Comparison of ENCODE assay signal across 26 cellular contexts in genomic region chr4:119005888-119006287, GRCh38.
A peak's percentile ranks its signal among the peaks of the same experiment; 100 is the strongest.
DNase-seq lines count a peak whose midpoint lies in the region; ATAC-seq and TF ChIP-seq lines count a peak whose summit lies in the region.
"Had no signal": no experiment of that assay in that cellular context is flagged by ENCODE, and none has a peak within 500 bp of the region (broad histone marks: within the 10 kb centered on the region; RNA-seq: fewer than 3 reads in every experiment).

No MANE protein-coding gene starts in this region.

- H3K36me3 ChIP-seq in Loucy (ENCODE audit: insufficient read depth, low read length): no peaks in the 10 kb centered on the region
- no peaks in the 10 kb centered on the region for H3K36me3 ChIP-seq in esophagus muscularis mucosa
- H3K36me3 ChIP-seq in muscle layer of colon (ENCODE audit: insufficient read depth, low read length): no peaks in the 10 kb centered on the region
- no peaks in the 10 kb centered on the region for H3K36me3 ChIP-seq in thoracic aorta
- H3K36me3 ChIP-seq in tibial nerve: no peaks in the 10 kb centered on the region
- H3K36me3 ChIP-seq: MG63 had no signal

- WGBS in esophagus muscularis mucosa: 73% methylated on average over 1 of the region's 1 CpG
- WGBS in tibial nerve, 2 donors: 87 to 90% methylated on average over 1 of the region's 1 CpG

- DNase-seq in esophagus muscularis mucosa (ENCODE audit: extremely low spot score): no peak
- DNase-seq in thoracic aorta (ENCODE audit: low spot score): no peak
- DNase-seq in NCI-H2081 treated with DMSO at 0.1 percent for 48 hours (lab: John Stamatoyannopoulos, UW): no peak
- no peak for DNase-seq in activated T-cell treated with anti-CD3 and anti-CD28 coated beads, Interleukin-2, amount 50 U/mL, for 48 hours
- DNase-seq in tibial nerve (ENCODE audit: low spot score in 2 of 2): no peak
- DNase-seq: ACHN; activated CD4-positive, alpha-beta T cell treated with anti-CD3 and anti-CD28 coated beads, Interleukin-2, amount 50 U/mL, for 4 hours; activated naive CD8-positive, alpha-beta T cell treated with anti-CD3 and anti-CD28 coated beads, Interleukin-2, amount 50 U/mL, for 24 hours; activated T-cell treated with anti-CD3 and anti-CD28 coated beads, Interleukin-2, amount 50 U/mL, for 72 hours; CD4-positive, alpha-beta memory T cell; dermis blood vessel endothelial cell; KG1; left colon; MG63; NCI-H1105; NCI-H187; NCI-H2171 treated with DMSO at 0.1 percent for 48 hours; NCI-H524 treated with DMSO at 0.1 percent for 48 hours; NK-92 treated with Interleukin-12 subunit alpha and Interleukin-12 subunit beta, amount 100 ng/mL, for 24 hours; PC-3; stimulated activated CD4-positive, alpha-beta T cell treated with anti-CD3 and anti-CD28 coated beads, Interleukin-15, amount 100 ng/mL, for 24 hours; stimulated activated CD4-positive, alpha-beta T cell treated with anti-CD3 and anti-CD28 coated beads, Interleukin-4, amount 100 ng/mL, for 4 hours; substantia nigra had no signal

- no peak for TF ChIP-seq EP300 in esophagus muscularis mucosa (IDR thresholded peaks at IDR 0.05)
- no peak for TF ChIP-seq EP300 in tibial nerve (IDR thresholded peaks at IDR 0.05)

- H4K20me1 ChIP-seq in Loucy (ENCODE audit: insufficient read depth, low read length, poor library complexity, severe bottlenecking): no peaks in the 10 kb centered on the region

- intact Hi-C loops in esophagus muscularis mucosa (cut with DNase I): no loop called here

- H3K9me2 ChIP-seq in Loucy (replicated peaks; ENCODE audit: low read depth, low read length): no peaks in the 10 kb centered on the region

- H3K9ac ChIP-seq in Loucy (ENCODE audit: low read depth, low read length, poor library complexity, severe bottlenecking) (no peak overlapping the region), muscle layer of colon (ENCODE audit: low read length) (no peak overlapping the region)

- H3K9me3 ChIP-seq in Loucy (ENCODE audit: insufficient read depth, low read depth, low read length) (no peaks in the 10 kb centered on the region), esophagus muscularis mucosa (no peaks in the 10 kb centered on the region), muscle layer of colon (ENCODE audit: low read length) (no peaks in the 10 kb centered on the region), thoracic aorta (no peaks in the 10 kb centered on the region), tibial nerve (no peaks in the 10 kb centered on the region)
- H3K9me3 ChIP-seq: MG63 had no signal

- TF ChIP-seq POLR2A in esophagus muscularis mucosa (IDR thresholded peaks at IDR 0.05; ENCODE audit: low read depth) (no peak), tibial nerve (IDR thresholded peaks at IDR 0.05) (no peak)

- H3K27me3 ChIP-seq in Loucy (ENCODE audit: insufficient read depth, low read length, poor library complexity, severe bottlenecking) (no peaks in the 10 kb centered on the region), esophagus muscularis mucosa (no peaks in the 10 kb centered on the region), muscle layer of colon (ENCODE audit: control insufficient read depth in 1 of 2, insufficient read depth in 2 of 2, low read length in 2 of 2) (no peaks in the 10 kb centered on the region), thoracic aorta (replicated peaks; ENCODE audit: insufficient read depth) (no peaks in the 10 kb centered on the region), tibial nerve (no peaks in the 10 kb centered on the region)
- H3K27me3 ChIP-seq: MG63 had no signal

- H3K4me2 ChIP-seq in Loucy (ENCODE audit: low read depth, low read length, poor library complexity, severe bottlenecking): no peak overlapping the region

- H3K4me1 ChIP-seq in Loucy (ENCODE audit: insufficient read depth, low read length, poor library complexity, severe bottlenecking): no peaks in the 10 kb centered on the region
- peaks cover 45 to 82% (median 69%) of the 10 kb centered on the region in 4 donors for H3K4me1 ChIP-seq in esophagus muscularis mucosa
- peaks cover 65% of the 10 kb centered on the region for H3K4me1 ChIP-seq in muscle layer of colon (ENCODE audit: insufficient read depth, low read length)
- peaks cover 33 to 75% of the 10 kb centered on the region in 2 donors for H3K4me1 ChIP-seq in thoracic aorta (ENCODE audit: control insufficient read depth in 1 of 2, low read depth in 2 of 2)
- H3K4me1 ChIP-seq in tibial nerve: no peaks in the 10 kb centered on the region

- H3F3A ChIP-seq in Loucy (ENCODE audit: low read depth): no peaks in the 10 kb centered on the region

- H3K79me2 ChIP-seq in Loucy (ENCODE audit: insufficient read depth, low read length): no peaks in the 10 kb centered on the region

- no peak overlapping the region for H3K4me3 ChIP-seq in Loucy (ENCODE audit: low read length, poor library complexity, severe bottlenecking)
- H3K4me3 ChIP-seq in esophagus muscularis mucosa: no peak overlapping the region
- no peak overlapping the region for H3K4me3 ChIP-seq in muscle layer of colon (ENCODE audit: low read depth in 1 of 2, low read length in 2 of 2)
- H3K4me3 ChIP-seq in thoracic aorta: no peak overlapping the region
- H3K4me3 ChIP-seq in tibial nerve: no peak overlapping the region
- H3K4me3 ChIP-seq: MG63 had no signal

- no peak for ATAC-seq in thoracic aorta (ENCODE audit: insufficient number of reproducible peaks, low FRiP score, low read depth)
- ATAC-seq: activated CD4-positive, CD25-positive, alpha-beta regulatory T cell treated with anti-CD3 and anti-CD28 coated beads, Interleukin-2, amount 50 U/mL, for 24 hours; activated naive CD8-positive, alpha-beta T cell treated with anti-CD3 and anti-CD28 coated beads, Interleukin-2, amount 50 U/mL, for 24 hours; activated T-cell treated with anti-CD3 and anti-CD28 coated beads, Interleukin-2, amount 50 U/mL, for 72 hours; left colon; PC-3 had no signal

- H3K27ac ChIP-seq in esophagus muscularis mucosa (replicated peaks in 1 of 4) (peak overlapping the region; percentile 72 to 98 (median 89)), muscle layer of colon (ENCODE audit: low read depth, low read length) (peak overlapping the region; percentile 53), thoracic aorta (peak overlapping the region; percentile 31 to 62), tibial nerve (no peak overlapping the region)

- TF ChIP-seq CTCF in Loucy (conservative IDR thresholded peaks at IDR 0.05; ENCODE audit: low read length) (no peak), esophagus muscularis mucosa (IDR thresholded peaks at IDR 0.05) (no peak), thoracic aorta (IDR thresholded peaks at IDR 0.05) (no peak), tibial nerve (IDR thresholded peaks at IDR 0.05) (no peak)

- peak overlapping the region; percentile 59; the same call in 1 of the 2 replicates for H2AFZ ChIP-seq in Loucy (ENCODE audit: low read length)

Comparison
In these comparisons a context has a peak if more than half of its experiments do, and no peak if none do; other contexts are left out.
1. H3K27ac ChIP-seq: peak in esophagus muscularis mucosa (4 of 4), muscle layer of colon (single experiment) and thoracic aorta (2 of 2); none in tibial nerve (0 of 4).